ENCODE assay signal across 27 cellular contexts in the genomic region with DNA sequence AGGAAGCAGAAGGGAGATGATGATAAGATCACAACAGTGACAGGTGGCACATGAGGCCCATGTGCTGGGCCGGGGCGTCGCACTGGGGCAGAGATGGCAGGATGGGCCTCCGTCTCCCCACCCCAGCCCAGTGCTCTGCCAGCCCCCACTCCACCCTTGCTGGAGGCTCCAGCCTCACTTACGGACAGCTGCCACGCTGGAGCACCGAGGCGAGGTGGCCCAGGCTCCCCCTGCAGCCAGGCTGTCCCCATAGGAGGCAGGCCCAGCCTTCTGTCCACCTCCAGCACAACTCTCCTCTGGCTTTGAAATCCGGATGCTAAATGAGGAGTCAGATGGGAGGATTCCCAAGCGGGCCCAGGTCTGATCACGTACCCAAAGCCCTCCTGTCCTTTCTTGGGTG.
"Had no signal": no experiment of that assay in that cellular context is flagged by ENCODE, and none has a peak within 500 bp of the region (broad histone marks: within the 10 kb centered on the region; RNA-seq: fewer than 3 reads in every experiment).

No MANE protein-coding gene starts in this region.

- H3K9me3 ChIP-seq: MG63 had no signal

- H3K27ac ChIP-seq: brain microvascular endothelial cell, cardiac muscle cell, VCaP had no signal

- DNase-seq: activated CD4-positive, alpha-beta memory T cell treated with anti-CD3 and anti-CD28 coated beads, Interleukin-2, amount 10 ng/mL, durations not matched to agents 7 days and 5 days; activated CD4-positive, alpha-beta T cell treated with anti-CD3 and anti-CD28 coated beads for 36 hours; activated CD4-positive, alpha-beta T cell treated with anti-CD3 and anti-CD28 coated beads, Interleukin-2, amount 50 U/mL, for 1 hour; activated gamma-delta T cell; activated naive CD4-positive, alpha-beta T cell treated with anti-CD3 and anti-CD28 coated beads for 36 hours; activated T-cell treated with anti-CD3 and anti-CD28 coated beads for 4 hours; activated T-cell treated with anti-CD3 and anti-CD28 coated beads, Interleukin-2, amount 50 U/mL, for 48 hours; amygdala; brain microvascular endothelial cell; cerebellar nuclear complex; MG63; MV-4-11; NCI-H1092 treated with DMSO at 0.1 percent for 48 hours; NCI-H1417 treated with DMSO at 0.1 percent for 48 hours; NCI-H1694; NCI-H2029; NCI-H2107; NCI-H2171 treated with DMSO at 0.1 percent for 48 hours; NCI-H226; NCI-H69; PC-3; SHP77 treated with DMSO at 0.1 percent for 48 hours; T-helper 17 cell; T-helper 9 cell had no signal

- H3K4me3 ChIP-seq: cardiac muscle cell, MG63 had no signal

- H3K36me3 ChIP-seq: brain microvascular endothelial cell, cardiac muscle cell, MG63 had no signal

- H3K27me3 ChIP-seq: brain microvascular endothelial cell, cardiac muscle cell, MG63 had no signal

- ATAC-seq: activated CD4-positive, alpha-beta T cell treated with anti-CD3 and anti-CD28 coated beads for 36 hours; activated T-helper 17 cell treated with anti-CD3 and anti-CD28 coated beads, Interleukin-2, amount 50 U/mL, for 72 hours; PC-3; T-helper 17 cell had no signal
